10 cellular contexts compared by ENCODE assay signal in the genomic region with DNA sequence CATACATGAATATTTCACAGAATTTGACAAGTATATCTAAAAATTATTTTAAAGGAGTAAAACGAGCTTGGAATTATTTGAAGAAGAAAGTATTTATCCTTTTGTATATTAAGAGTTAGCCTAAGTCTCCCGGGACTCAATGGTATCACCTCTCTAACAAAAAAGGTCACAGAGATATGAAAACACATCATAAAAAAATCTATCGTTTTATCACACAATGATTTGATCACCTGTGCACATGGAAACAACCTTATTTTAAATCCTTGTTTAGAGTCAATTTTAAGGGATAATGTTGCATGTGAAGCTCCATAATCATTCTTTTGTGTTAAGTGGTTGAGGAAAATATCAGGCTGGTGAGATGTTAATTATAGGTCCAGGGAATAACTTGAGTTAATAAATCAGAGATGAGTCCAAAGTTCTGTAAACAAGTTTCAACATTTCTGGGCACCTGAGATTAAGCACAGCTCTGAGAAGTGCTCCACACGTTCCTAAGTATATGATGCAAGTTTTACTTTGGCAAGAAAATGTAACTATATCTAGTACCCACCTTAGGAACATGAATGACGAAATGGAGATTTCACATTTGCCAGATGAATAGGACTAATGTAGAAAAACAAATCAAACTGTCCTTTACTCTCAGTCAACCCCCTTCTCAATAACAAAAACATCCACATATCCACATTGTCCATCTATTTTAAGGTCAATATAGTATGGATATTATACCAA.
DNase-seq lines count a peak whose midpoint lies in the region; ATAC-seq, FAIRE-seq and TF ChIP-seq lines count a peak whose summit lies in the region.
"Had no signal": no experiment of that assay in that cellular context is flagged by ENCODE, and none has a peak within 500 bp of the region (broad histone marks: within the 10 kb centered on the region; RNA-seq: fewer than 3 reads in every experiment).

No MANE protein-coding gene starts in this region.

- H3K9ac ChIP-seq in K562 (ENCODE audit: insufficient read depth in 1 of 2, low read depth in 2 of 2, low read length in 2 of 2) (no peak overlapping the region), rectal smooth muscle tissue (ENCODE audit: low read length) (no peak overlapping the region)
- H3K9ac ChIP-seq: BLaER1 treated with 17β-estradiol and CSF1 and Interleukin-3, amounts not matched to agents 10 nM and 100 nM had no signal

- ATAC-seq in K562 = no peak
- ATAC-seq in left cardiac atrium = peak; percentile 44 to 96
- ATAC-seq: WTC11 had no signal

- TF ChIP-seq POLR2A in K562 (conservative IDR thresholded peaks at IDR 0.05) = no peak

- no peak for TF ChIP-seq EP300 in K562 (IDR thresholded peaks at IDR 0.05; ENCODE audit: low read length)

- POLR2A ChIA-PET in K562 (lab: Yijun Ruan, JAX) = no interaction called here

- BruUV-seq in K562 (replicated peaks; lab: Mats Ljungman, UMichigan) = no TSS peak

- H3K4me1 ChIP-seq in K562 (replicated peaks in 1 of 2; ENCODE audit: control insufficient read depth in 2 of 2, insufficient read depth in 2 of 2, low read length in 2 of 2) = no peaks in the 10 kb centered on the region
- no peaks in the 10 kb centered on the region for H3K4me1 ChIP-seq in rectal smooth muscle tissue (ENCODE audit: control insufficient read depth, insufficient read depth, low read length)

- DNase-seq in HCEC 1CT = peak; percentile 82
- DNase-seq in K562 (ENCODE audit: extremely low read depth in 1 of 4, low spot score in 3 of 4) = no peak
- DNase-seq in left cardiac atrium = no peak
- no peak for DNase-seq in middle frontal gyrus (ENCODE audit: extremely low spot score, low spot score)
- DNase-seq in posterior cingulate gyrus = no peak
- no peak for DNase-seq in SIG-M5 (lab: John Stamatoyannopoulos, UW)
- no peak for DNase-seq in C1 segment of cervical spinal cord (lab: John Stamatoyannopoulos, UW)

- H3K36me3 ChIP-seq in K562 (ENCODE audit: control insufficient read depth, insufficient read depth, low read length) = no peaks in the 10 kb centered on the region
- H3K36me3 ChIP-seq in rectal smooth muscle tissue (ENCODE audit: control insufficient read depth, insufficient read depth, low read length) = no peaks in the 10 kb centered on the region
- H3K36me3 ChIP-seq: BLaER1 treated with 17β-estradiol and CSF1 and Interleukin-3, amounts not matched to agents 10 nM and 100 nM had no signal

- no peak for FAIRE-seq in K562 (lab: Jason Lieb, UNC)

- H3K27me3 ChIP-seq in K562 (ENCODE audit: control insufficient read depth in 2 of 2, insufficient read depth in 2 of 2, low read length in 2 of 2) = peaks cover 0 to 4% of the 10 kb centered on the region in 2 experiments; a peak in 2 of 5 replicates
- no peaks in the 10 kb centered on the region for H3K27me3 ChIP-seq in rectal smooth muscle tissue (ENCODE audit: control insufficient read depth, insufficient read depth, low read length)
- H3K27me3 ChIP-seq: BLaER1 treated with 17β-estradiol and CSF1 and Interleukin-3, amounts not matched to agents 10 nM and 100 nM had no signal

- 0% methylated on average over 5 of the region's 5 CpGs for WGBS in K562 (ENCODE audit: insufficient coverage, low coverage, missing lambda C conversion rate)

- H4K20me1 ChIP-seq in K562 (replicated peaks; ENCODE audit: control insufficient read depth, insufficient read depth, low read length) = no peaks in the 10 kb centered on the region
- H4K20me1 ChIP-seq: BLaER1 treated with 17β-estradiol and CSF1 and Interleukin-3, amounts not matched to agents 10 nM and 100 nM had no signal

- no peak overlapping the region for H2AFZ ChIP-seq in K562 (ENCODE audit: low read depth, low read length)

- no peak overlapping the region for H3K27ac ChIP-seq in K562 (ENCODE audit: extremely low read depth, low read depth, low read length)
- H3K27ac ChIP-seq in rectal smooth muscle tissue (ENCODE audit: low read depth, low read length) = peak overlapping the region; percentile 56
- H3K27ac ChIP-seq: BLaER1 treated with 17β-estradiol and CSF1 and Interleukin-3, amounts not matched to agents 10 nM and 100 nM had no signal

- no peaks in the 10 kb centered on the region for H3K79me2 ChIP-seq in K562 (ENCODE audit: control insufficient read depth, insufficient read depth, low read length)

- no peak for TF ChIP-seq RAD21 in K562 (CRISPR knock-in tag; conservative IDR thresholded peaks at IDR 0.05 in 1 of 2, IDR thresholded peaks at IDR 0.05 in 1 of 2)

- intact Hi-C loops in K562 (cut with micrococcal nuclease) (no loop called here), left cardiac atrium (cut with DNase I) (no loop called here), posterior cingulate gyrus (cut with DNase I) (no loop called here)

- no peak overlapping the region for H3K4me2 ChIP-seq in K562 (ENCODE audit: insufficient read depth, low read length)
- H3K4me2 ChIP-seq: BLaER1 treated with 17β-estradiol and CSF1 and Interleukin-3, amounts not matched to agents 10 nM and 100 nM had no signal

- H3K9me1 ChIP-seq in K562 (ENCODE audit: control insufficient read depth, insufficient read depth, low read length) = no peaks in the 10 kb centered on the region

- no peak for TF ChIP-seq CTCF in K562 (IDR thresholded peaks at IDR 0.05 in 2 of 3, conservative IDR thresholded peaks at IDR 0.05 in 1 of 3; ENCODE audit: insufficient read depth in 2 of 3, low read depth in 1 of 3, low read length in 3 of 3)

- H3K9me3 ChIP-seq in K562 (replicated peaks; ENCODE audit: control insufficient read depth, insufficient read depth, low read depth, low read length) = no peaks in the 10 kb centered on the region
- H3K9me3 ChIP-seq: BLaER1 treated with 17β-estradiol and CSF1 and Interleukin-3, amounts not matched to agents 10 nM and 100 nM had no signal

- CTCF ChIA-PET in K562 (lab: Yijun Ruan, JAX; ENCODE audit: low intra/inter-chr PET ratio) = no interaction called here

- in situ Hi-C loops in K562 (cut with MboI) = no loop called here

- no peak overlapping the region for H3K4me3 ChIP-seq in K562
- H3K4me3 ChIP-seq in rectal smooth muscle tissue (ENCODE audit: low read length) = no peak overlapping the region
- H3K4me3 ChIP-seq: BLaER1 treated with 17β-estradiol and CSF1 and Interleukin-3, amounts not matched to agents 10 nM and 100 nM had no signal

TF ChIP-seq in K562, 482 proteins besides CTCF, POLR2A, EP300 and RAD21 (continues in another document):
- TF ChIP-seq ZNF699 (CRISPR knock-in tag; IDR thresholded peaks at IDR 0.05; ENCODE audit: insufficient replicate concordance) = no peak
- no peak for TF ChIP-seq ZNF592 (IDR thresholded peaks at IDR 0.05)
- TF ChIP-seq, protein P1, sequence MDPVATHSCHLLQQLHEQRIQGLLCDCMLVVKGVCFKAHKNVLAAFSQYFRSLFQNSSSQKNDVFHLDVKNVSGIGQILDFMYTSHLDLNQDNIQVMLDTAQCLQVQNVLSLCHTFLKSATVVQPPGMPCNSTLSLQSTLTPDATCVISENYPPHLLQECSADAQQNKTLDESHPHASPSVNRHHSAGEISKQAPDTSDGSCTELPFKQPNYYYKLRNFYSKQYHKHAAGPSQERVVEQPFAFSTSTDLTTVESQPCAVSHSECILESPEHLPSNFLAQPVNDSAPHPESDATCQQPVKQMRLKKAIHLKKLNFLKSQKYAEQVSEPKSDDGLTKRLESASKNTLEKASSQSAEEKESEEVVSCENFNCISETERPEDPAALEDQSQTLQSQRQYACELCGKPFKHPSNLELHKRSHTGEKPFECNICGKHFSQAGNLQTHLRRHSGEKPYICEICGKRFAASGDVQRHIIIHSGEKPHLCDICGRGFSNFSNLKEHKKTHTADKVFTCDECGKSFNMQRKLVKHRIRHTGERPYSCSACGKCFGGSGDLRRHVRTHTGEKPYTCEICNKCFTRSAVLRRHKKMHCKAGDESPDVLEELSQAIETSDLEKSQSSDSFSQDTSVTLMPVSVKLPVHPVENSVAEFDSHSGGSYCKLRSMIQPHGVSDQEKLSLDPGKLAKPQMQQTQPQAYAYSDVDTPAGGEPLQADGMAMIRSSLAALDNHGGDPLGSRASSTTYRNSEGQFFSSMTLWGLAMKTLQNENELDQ (CRISPR knock-in tag; IDR thresholded peaks at IDR 0.05; ENCODE audit: borderline replicate concordance) = no peak
- no peak for TF ChIP-seq CHD4 (IDR thresholded peaks at IDR 0.05; ENCODE audit: insufficient read depth, insufficient replicate concordance, low read depth, low read length, poor library complexity, severe bottlenecking)
- TF ChIP-seq CEBPG (CRISPR knock-in tag; IDR thresholded peaks at IDR 0.05) = no peak
- TF ChIP-seq CEBPG (tag; conservative IDR thresholded peaks at IDR 0.05 in 1 of 2, IDR thresholded peaks at IDR 0.05 in 1 of 2) = peak in 1 of 2 experiments; percentile 56; a peak in 1 of 4 replicates
